In genomic region chr6:37021356-37022129, GRCh38 we compare ENCODE assay signal across 7 cellular contexts. TPM values are rescaled to one million over a fixed set of nuclear protein-coding genes. Genes with fewer than 3 reads are reported as not detected.
A peak's percentile ranks its signal among the peaks of the same experiment; 100 is the strongest.
DNase-seq lines count a peak whose midpoint lies in the region; ATAC-seq and TF ChIP-seq lines count a peak whose summit lies in the region.

No MANE protein-coding gene starts in this region.

- no peaks in the 10 kb centered on the region for H3K27me3 ChIP-seq in H7 (ENCODE audit: control insufficient read depth, insufficient read depth, low read length)

- POLR2A ChIA-PET in RWPE1 (lab: Yijun Ruan, JAX; ENCODE audit: low non-redundant PET) = no interaction called here

- ATAC-seq in left lobe of liver (no peak), GM21529 (IDR thresholded peaks at IDR 0.05; ENCODE audit: unreplicated experiment) (no peak), GM18858 (IDR thresholded peaks at IDR 0.05; ENCODE audit: unreplicated experiment) (no peak)

- CTCF ChIA-PET in RWPE1 (lab: Yijun Ruan, JAX) = interaction anchor here (0.6 to 3.2 kb wide), 8 partner anchors 29 to 505 kb away, joined by 3 to 16 read pairs (median 7); no protein-coding TSS in a partner anchor

- no peak overlapping the region for H3K4me3 ChIP-seq in H7 (ENCODE audit: insufficient read depth, low read depth, low read length)

- H3K27ac ChIP-seq in RWPE1 = peak overlapping the region; percentile 4; the same call in 1 of the 2 replicates

- H3K36me3 ChIP-seq in H7 (replicated peaks; ENCODE audit: control insufficient read depth, insufficient read depth, low read length) = no peaks in the 10 kb centered on the region

- DNase-seq in H7 = peak; percentile 74
- DNase-seq in RWPE1 (ENCODE audit: low spot score) = no peak
- peak; percentile 56 for DNase-seq in activated gamma-delta T cell treated with anti-CD3 and anti-CD28 coated beads, Interleukin-2, amount 50 U/mL, for 16 hours (ENCODE audit: low read depth)
- peak; percentile 17 to 63 for DNase-seq in lung microvascular endothelial cell (ENCODE audit: low read depth in 2 of 2)
- DNase-seq in left lobe of liver (ENCODE audit: low spot score) = no peak

- peak; percentile 45 for TF ChIP-seq CTCF in RWPE1 (conservative IDR thresholded peaks at IDR 0.05; ENCODE audit: low read depth)

RNA-seq across cellular contexts. Expression of gene FGD2, which starts 16.1 kb away (rescaled TPM):
- total RNA-seq in H7 (2014; rRNA removed; shearing (Covaris generic)) = 0.04 and 0.17 TPM in 2 replicates
- total RNA-seq in lung microvascular endothelial cell (not detected in 2 replicates), left lobe of liver (10.3 TPM)

RNA-seq across cellular contexts. Expression of gene MTCH1, which starts 35.5 kb away (rescaled TPM):
- 286 and 299 TPM in 2 replicates for total RNA-seq in H7 (2014; rRNA removed; shearing (Covaris generic))
- 183 and 192 TPM in 2 replicates for total RNA-seq in lung microvascular endothelial cell
- total RNA-seq in left lobe of liver = 63.8 TPM

Comparison
In these comparisons a context has a peak if more than half of its experiments do, and no peak if none do; other contexts are left out.
1. DNase-seq: peak in H7 (single experiment), activated gamma-delta T cell treated with anti-CD3 and anti-CD28 coated beads, Interleukin-2, amount 50 U/mL, for 16 hours (single experiment) and lung microvascular endothelial cell (2 of 2); none in RWPE1 (single experiment) and left lobe of liver (single experiment).